In the genomic region with DNA sequence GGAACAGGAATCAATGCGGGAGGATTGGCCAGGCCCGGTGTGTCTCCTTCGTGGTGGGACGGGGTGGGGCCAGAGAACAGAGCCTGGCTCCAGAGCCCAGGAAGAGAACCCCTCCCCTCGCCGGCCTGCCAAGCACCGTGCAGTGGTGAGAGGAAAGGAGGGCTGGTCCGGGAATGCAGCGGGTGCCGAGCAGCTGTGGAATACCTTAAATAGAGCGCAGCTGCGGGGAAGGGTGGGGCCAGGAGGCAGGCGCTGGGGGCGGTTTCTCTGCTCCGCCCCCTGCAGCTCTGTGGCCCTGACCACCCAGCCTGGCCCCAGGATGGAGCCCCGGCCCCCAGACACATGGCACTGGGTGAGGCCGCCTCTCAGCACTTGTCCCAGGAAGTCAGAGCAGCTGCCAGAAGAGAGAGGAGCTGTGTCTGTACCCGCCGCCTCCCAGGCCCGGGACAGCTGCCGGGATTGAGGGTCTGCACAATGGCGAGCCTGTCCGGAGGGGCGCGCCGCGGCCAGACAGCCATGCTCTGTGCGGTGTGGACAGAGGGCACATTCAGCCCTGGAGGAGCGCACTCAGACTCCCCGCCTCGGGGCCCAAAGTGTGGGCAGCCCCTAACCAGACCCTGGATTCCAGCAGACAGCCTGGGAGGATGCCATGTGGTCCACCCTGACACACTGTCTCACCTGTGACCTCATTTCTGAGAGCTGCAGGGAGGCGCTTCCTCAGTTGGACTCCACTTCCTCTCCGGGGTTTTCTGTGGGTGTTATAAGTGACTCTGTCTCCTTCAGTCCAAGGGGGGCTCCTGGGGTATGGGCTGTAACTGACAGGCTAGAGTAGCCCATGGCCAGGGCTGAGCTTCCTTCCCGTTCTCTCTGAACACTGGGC, we compare ENCODE assay signal across 9 cellular contexts.
DNase-seq lines count a peak whose midpoint lies in the region; ATAC-seq, FAIRE-seq and TF ChIP-seq lines count a peak whose summit lies in the region.
"Had no signal": no experiment of that assay in that cellular context is flagged by ENCODE, and none has a peak within 500 bp of the region (broad histone marks: within the 10 kb centered on the region; RNA-seq: fewer than 3 reads in every experiment).

No MANE protein-coding gene starts in this region.

- POLR2A ChIA-PET in K562 (lab: Yijun Ruan, JAX): interaction anchor here (0.7 to 2.1 kb wide), 2 partner anchors 9 to 10 kb away, joined by 3 to 7 read pairs; no protein-coding TSS in a partner anchor

- H2AFZ ChIP-seq in Loucy (ENCODE audit: low read length): no peak overlapping the region
- no peak overlapping the region for H2AFZ ChIP-seq in K562 (ENCODE audit: low read depth, low read length)

- no peak for TF ChIP-seq CTCF in Loucy (conservative IDR thresholded peaks at IDR 0.05; ENCODE audit: low read length)
- TF ChIP-seq CTCF in K562 (IDR thresholded peaks at IDR 0.05 in 2 of 3, conservative IDR thresholded peaks at IDR 0.05 in 1 of 3; ENCODE audit: insufficient read depth in 2 of 3, low read depth in 1 of 3, low read length in 3 of 3): no peak
- no peak for TF ChIP-seq CTCF in suprapubic skin (IDR thresholded peaks at IDR 0.05)

- no peaks in the 10 kb centered on the region for H3K9me1 ChIP-seq in K562 (ENCODE audit: control insufficient read depth, insufficient read depth, low read length)

- H3K36me3 ChIP-seq in Loucy (ENCODE audit: insufficient read depth, low read length) (peaks cover 25% of the 10 kb centered on the region; the same call in 1 of the 2 replicates), K562 (ENCODE audit: control insufficient read depth, insufficient read depth, low read length) (peaks cover 5% of the 10 kb centered on the region; the same call in 2 of the 3 replicates), suprapubic skin (no peaks in the 10 kb centered on the region)

- peak overlapping the region; percentile 19 for H3K4me2 ChIP-seq in Loucy (ENCODE audit: low read depth, low read length, poor library complexity, severe bottlenecking)
- H3K4me2 ChIP-seq in K562 (ENCODE audit: insufficient read depth, low read length): no peak overlapping the region

- no peaks in the 10 kb centered on the region for H3F3A ChIP-seq in Loucy (ENCODE audit: low read depth)

- H3K9me2 ChIP-seq in Loucy (replicated peaks; ENCODE audit: low read depth, low read length): no peaks in the 10 kb centered on the region

- TF ChIP-seq EP300 in K562 (IDR thresholded peaks at IDR 0.05; ENCODE audit: low read length) (no peak), suprapubic skin (IDR thresholded peaks at IDR 0.05) (peak; percentile 22)

- WGBS in K562 (ENCODE audit: insufficient coverage, low coverage, missing lambda C conversion rate): 93% methylated on average over 28 of the region's 34 CpGs
- 30% methylated on average over 9 of the region's 34 CpGs for WGBS in suprapubic skin

- BruUV-seq in K562 (replicated peaks; lab: Mats Ljungman, UMichigan): no TSS peak

- CTCF ChIA-PET in K562 (lab: Yijun Ruan, JAX; ENCODE audit: low intra/inter-chr PET ratio): no interaction called here

- peaks cover 20% of the 10 kb centered on the region for H4K20me1 ChIP-seq in Loucy (ENCODE audit: insufficient read depth, low read length, poor library complexity, severe bottlenecking)
- peaks cover 18% of the 10 kb centered on the region; the same call in 1 of the 2 replicates for H4K20me1 ChIP-seq in K562 (replicated peaks; ENCODE audit: control insufficient read depth, insufficient read depth, low read length)

- H3K27me3 ChIP-seq in Loucy (ENCODE audit: insufficient read depth, low read length, poor library complexity, severe bottlenecking) (no peaks in the 10 kb centered on the region), K562 (ENCODE audit: control insufficient read depth in 2 of 2, insufficient read depth in 2 of 2, low read length in 2 of 2) (no peaks in the 10 kb centered on the region), suprapubic skin (no peaks in the 10 kb centered on the region)

- H3K9ac ChIP-seq in Loucy (ENCODE audit: low read depth, low read length, poor library complexity, severe bottlenecking): peak overlapping the region; percentile 21
- 0 out of 4 replicates have a peak overlapping the region, but pooled peaks of 1 of the 2 experiments have one; percentile 45 for H3K9ac ChIP-seq in K562 (ENCODE audit: insufficient read depth in 1 of 2, low read depth in 2 of 2, low read length in 2 of 2)

- no peaks in the 10 kb centered on the region for H3K9me3 ChIP-seq in Loucy (ENCODE audit: insufficient read depth, low read depth, low read length)
- H3K9me3 ChIP-seq in K562 (replicated peaks; ENCODE audit: control insufficient read depth, insufficient read depth, low read depth, low read length): no peaks in the 10 kb centered on the region
- H3K9me3 ChIP-seq in suprapubic skin: no peaks in the 10 kb centered on the region

- DNase-seq in K562 (ENCODE audit: extremely low read depth in 1 of 4, low spot score in 3 of 4) (no peak), left colon (peak; percentile 67 to 88), suprapubic skin (ENCODE audit: low spot score in 2 of 2) (no peak), LoVo (ENCODE audit: low spot score) (no peak), NCI-H1417 (lab: John Stamatoyannopoulos, UW) (no peak)
- DNase-seq: stimulated activated CD4-positive, alpha-beta T cell treated with anti-CD3 and anti-CD28 coated beads, Interleukin-2, amount 100 ng/mL, for 24 hours had no signal

- ATAC-seq in K562: no peak; the same call in 2 of the 3 replicates
- ATAC-seq in left colon: peak; percentile 69
- ATAC-seq in HG02840 (IDR thresholded peaks at IDR 0.05; ENCODE audit: low FRiP score, unreplicated experiment): no peak
- no peak for ATAC-seq in HG02852 (IDR thresholded peaks at IDR 0.05; ENCODE audit: unreplicated experiment)

- intact Hi-C loops in K562 (cut with micrococcal nuclease): no loop called here
- intact Hi-C loops in left colon (cut with DNase I, micrococcal nuclease): no loop called here

- peaks cover 99% of the 10 kb centered on the region for H3K79me2 ChIP-seq in Loucy (ENCODE audit: insufficient read depth, low read length)
- peaks cover 20% of the 10 kb centered on the region for H3K79me2 ChIP-seq in K562 (ENCODE audit: control insufficient read depth, insufficient read depth, low read length)

- H3K4me3 ChIP-seq in Loucy (ENCODE audit: low read length, poor library complexity, severe bottlenecking) (no peak overlapping the region), K562 (no peak overlapping the region), suprapubic skin (no peak overlapping the region)

- H3K4me1 ChIP-seq in Loucy (ENCODE audit: insufficient read depth, low read length, poor library complexity, severe bottlenecking): peaks cover 65% of the 10 kb centered on the region
- H3K4me1 ChIP-seq in K562 (replicated peaks in 1 of 2; ENCODE audit: control insufficient read depth in 2 of 2, insufficient read depth in 2 of 2, low read length in 2 of 2): peaks cover 3 to 27% of the 10 kb centered on the region in 2 experiments; a peak in 3 of 5 replicates
- peaks cover 76% of the 10 kb centered on the region for H3K4me1 ChIP-seq in suprapubic skin

- FAIRE-seq in K562 (lab: Jason Lieb, UNC): no peak

- TF ChIP-seq POLR2A in K562 (conservative IDR thresholded peaks at IDR 0.05): no peak
- TF ChIP-seq POLR2A in suprapubic skin (IDR thresholded peaks at IDR 0.05): no peak

- TF ChIP-seq RAD21 in K562 (CRISPR knock-in tag; conservative IDR thresholded peaks at IDR 0.05 in 1 of 2, IDR thresholded peaks at IDR 0.05 in 1 of 2): no peak

- H3K27ac ChIP-seq in K562 (ENCODE audit: extremely low read depth, low read depth, low read length) (no peak overlapping the region), suprapubic skin (peak overlapping the region; percentile 70)

- in situ Hi-C loops in K562 (cut with MboI): no loop called here

TF ChIP-seq in K562, 482 proteins besides CTCF, POLR2A, EP300 and RAD21:
- peak; percentile 38; the same call in 1 of the 2 replicates for TF ChIP-seq POLR2G (IDR thresholded peaks at IDR 0.05; ENCODE audit: low read depth, low read length)
- no peak for TF ChIP-seq ZNF431 (CRISPR knock-in tag; IDR thresholded peaks at IDR 0.05)

Comparison
In these comparisons a context has a peak if more than half of its experiments do, and no peak if none do; other contexts are left out.
1. DNase-seq: peak in left colon (2 of 2); none in K562 (0 of 4), suprapubic skin (0 of 2), LoVo (single experiment) and NCI-H1417 (0 of 3).